1 cellular context compared by ENCODE assay signal in genomic region chr7:5477723-5478531, GRCh38.
TF ChIP-seq lines count a peak whose summit lies in the region.

No MANE protein-coding gene starts in this region.

TF ChIP-seq in GM12878, 131 proteins besides CTCF, POLR2A, EP300 and RAD21:
- TF ChIP-seq TCF12 (IDR thresholded peaks at IDR 0.05; ENCODE audit: low read depth, low read length): no peak
- no peak for TF ChIP-seq RBBP5 (conservative IDR thresholded peaks at IDR 0.05)
- TF ChIP-seq CREM (IDR thresholded peaks at IDR 0.05; ENCODE audit: low read depth): no peak
- TF ChIP-seq JUNB (IDR thresholded peaks at IDR 0.05): no peak
- no peak for TF ChIP-seq RUNX3 (IDR thresholded peaks at IDR 0.05; ENCODE audit: low read length)
- TF ChIP-seq BACH1 (IDR thresholded peaks at IDR 0.05; ENCODE audit: borderline replicate concordance): no peak
- TF ChIP-seq EGR1 (IDR thresholded peaks at IDR 0.05; ENCODE audit: borderline replicate concordance in 1 of 2, low read depth in 2 of 2, low read length in 2 of 2): no peak
- TF ChIP-seq NR2C2 (IDR thresholded peaks at IDR 0.05; ENCODE audit: borderline replicate concordance, control insufficient read depth, insufficient read length, low read depth): no peak
- TF ChIP-seq ZNF592 (IDR thresholded peaks at IDR 0.05): no peak
- TF ChIP-seq DPF2 (IDR thresholded peaks at IDR 0.05): no peak
- TF ChIP-seq LARP7 (IDR thresholded peaks at IDR 0.05): no peak
- no peak for TF ChIP-seq POLR2AphosphoS5 (IDR thresholded peaks at IDR 0.05; ENCODE audit: low read length)
- no peak for TF ChIP-seq CREB1 (IDR thresholded peaks at IDR 0.05; ENCODE audit: low read depth)
- TF ChIP-seq HDGF (IDR thresholded peaks at IDR 0.05): no peak
- no peak for TF ChIP-seq YY1 (IDR thresholded peaks at IDR 0.05; ENCODE audit: low read depth, low read length)
- no peak for TF ChIP-seq POU2F2 (IDR thresholded peaks at IDR 0.05; ENCODE audit: borderline replicate concordance, low read depth, low read length)
- no peak for TF ChIP-seq KAT2A (conservative IDR thresholded peaks at IDR 0.05; ENCODE audit: control insufficient read depth, low read depth, low read length)
- no peak for TF ChIP-seq ELK1 (IDR thresholded peaks at IDR 0.05; ENCODE audit: low read depth, low read length)
